Comparison of ENCODE assay signal across 9 cellular contexts in the genomic region with DNA sequence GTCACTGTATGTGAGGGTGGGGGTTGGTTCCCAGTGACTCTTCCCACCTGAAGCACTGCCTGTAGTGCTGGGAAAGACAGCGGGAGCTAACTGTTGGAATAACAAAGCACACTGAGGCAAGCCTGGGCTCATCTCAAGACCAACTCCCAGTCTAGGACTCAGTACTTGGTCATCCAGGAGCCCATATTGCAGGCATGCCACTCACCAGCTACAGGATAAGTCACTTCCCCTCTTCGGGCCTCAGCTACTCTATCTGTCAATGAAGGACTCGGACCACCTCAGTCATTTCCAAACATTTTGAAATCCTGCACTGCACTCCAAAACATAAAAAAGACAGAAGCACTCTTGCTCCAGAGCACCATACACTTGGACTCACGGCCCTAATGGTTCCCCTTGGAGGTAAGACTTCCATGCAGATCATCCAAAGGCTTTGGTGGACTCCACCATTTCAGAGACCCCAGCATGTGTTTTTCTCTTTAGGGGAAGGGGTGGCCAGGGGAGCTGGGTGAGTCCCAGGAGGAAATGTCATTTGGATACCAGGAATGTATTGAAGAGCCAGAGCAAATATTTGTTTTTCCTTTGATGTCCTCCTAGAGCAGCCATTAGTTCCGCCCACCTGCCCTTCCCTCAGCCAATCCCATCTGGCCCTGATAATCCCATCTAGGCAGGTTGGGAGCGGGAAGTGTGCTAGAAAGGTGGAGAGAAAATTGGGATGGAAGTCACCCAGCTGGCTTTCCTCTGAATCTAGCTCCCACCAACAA. TPM values are rescaled to one million over a fixed set of nuclear protein-coding genes. Genes with fewer than 3 reads are reported as not detected.
DNase-seq lines count a peak whose midpoint lies in the region; ATAC-seq and TF ChIP-seq lines count a peak whose summit lies in the region.
"Had no signal": no experiment of that assay in that cellular context is flagged by ENCODE, and none has a peak within 500 bp of the region (broad histone marks: within the 10 kb centered on the region; RNA-seq: fewer than 3 reads in every experiment).

No MANE protein-coding gene starts in this region.

- no TSS peak for BruUV-seq in Caco-2 (replicated peaks; lab: Mats Ljungman, UMichigan)

- H3K27ac Mint-ChIP-seq in Caco-2 (ENCODE audit: unreplicated experiment), result peak overlapping the region; percentile 93

- H3K27me3 ChIP-seq in Caco-2 (replicated peaks; ENCODE audit: control insufficient read depth, insufficient read depth, low read length) (no peaks in the 10 kb centered on the region), brain microvascular endothelial cell (replicated peaks) (no peaks in the 10 kb centered on the region), muscle layer of duodenum (ENCODE audit: low read depth, low read length) (no peaks in the 10 kb centered on the region)

- H3K9me3 ChIP-seq in Caco-2 (no peaks in the 10 kb centered on the region), muscle layer of duodenum (ENCODE audit: control insufficient read depth in 1 of 2, low read length in 2 of 2) (no peaks in the 10 kb centered on the region)

- peak overlapping the region; percentile 26 for H3K4me3 ChIP-seq in Caco-2 (ENCODE audit: low read depth, low read length)
- peak overlapping the region; percentile 0 for H3K4me3 ChIP-seq in brain microvascular endothelial cell (ENCODE audit: low read depth, low read length)
- peak overlapping the region in 1 of 2 donors; percentile 60 for H3K4me3 ChIP-seq in muscle layer of duodenum (ENCODE audit: low read depth in 1 of 2, low read length in 2 of 2)

- intact Hi-C loops in Caco-2 (cut with micrococcal nuclease; ENCODE audit: unreplicated experiment), result loop anchor here (1.0 kb wide), 1 partner anchor 34 kb away; no protein-coding TSS in a partner anchor

- TF ChIP-seq CTCF in Caco-2 (IDR thresholded peaks at IDR 0.05; ENCODE audit: insufficient read depth in 1 of 2, low read depth in 1 of 2, low read length in 1 of 2, severe bottlenecking in 1 of 2, unreplicated experiment in 1 of 2), result no peak
- no peak for TF ChIP-seq CTCF in brain microvascular endothelial cell (IDR thresholded peaks at IDR 0.05; ENCODE audit: low read depth, low read length, missing control alignments)

- H3K4me3 Mint-ChIP-seq in Caco-2 (ENCODE audit: unreplicated experiment), result peak overlapping the region; percentile 96

- H3K9me3 Mint-ChIP-seq in Caco-2 (ENCODE audit: unreplicated experiment), result no peaks in the 10 kb centered on the region

- H3K27ac ChIP-seq in brain microvascular endothelial cell (no peak overlapping the region), muscle layer of duodenum (ENCODE audit: low read length) (peak overlapping the region; percentile 56)

- peaks cover 55% of the 10 kb centered on the region for H3K4me1 ChIP-seq in Caco-2
- H3K4me1 ChIP-seq in muscle layer of duodenum (ENCODE audit: control insufficient read depth in 1 of 2, insufficient read depth in 2 of 2, low read length in 2 of 2), result peaks cover 8 to 32% of the 10 kb centered on the region in 2 donors

- H3K36me3 Mint-ChIP-seq in Caco-2 (ENCODE audit: insufficient read depth, unreplicated experiment), result peaks cover 63% of the 10 kb centered on the region

- no peaks in the 10 kb centered on the region for H3K27me3 Mint-ChIP-seq in Caco-2 (ENCODE audit: insufficient read depth, unreplicated experiment)

- DNase-seq in Caco-2 (peak; percentile 86 to 90), NCI-H2029 (lab: John Stamatoyannopoulos, UW) (peak; percentile 95), brain microvascular endothelial cell (no peak), Ammon's horn (ENCODE audit: low spot score) (no peak)
- no peak for DNase-seq in activated effector memory CD4-positive, alpha-beta T cell treated with Interleukin-2 at 50 U/mL for 16 hours
- DNase-seq in activated CD8-positive, alpha-beta memory T cell treated with anti-CD3 and anti-CD28 coated beads, Interleukin-2, amount 50 U/mL, for 48 hours, result no peak

- H3K4me1 Mint-ChIP-seq in Caco-2 (ENCODE audit: low read depth, unreplicated experiment), result peaks cover 44% of the 10 kb centered on the region

- H3K36me3 ChIP-seq in Caco-2 (ENCODE audit: control insufficient read depth, insufficient read depth, low read length), result no peaks in the 10 kb centered on the region
- no peaks in the 10 kb centered on the region for H3K36me3 ChIP-seq in brain microvascular endothelial cell (replicated peaks)
- no peaks in the 10 kb centered on the region for H3K36me3 ChIP-seq in muscle layer of duodenum (ENCODE audit: control insufficient read depth in 1 of 2, insufficient read depth in 2 of 2, low read length in 2 of 2)

- POLR2A ChIA-PET in Caco-2 (lab: Charles Lee), result interaction anchor here (0.8 to 3.8 kb wide), 4 partner anchors 14 to 45 kb away, joined by 3 to 33 read pairs (median 6); no protein-coding TSS in a partner anchor

- in situ Hi-C loops in brain microvascular endothelial cell (cut with HindIII; ENCODE audit: low pct_ligation_motif_present, low sequenced_read_pairs), result no loop called here

- CTCF ChIA-PET in Caco-2 (lab: Charles Lee), result interaction anchor here (0.7 to 3.3 kb wide), 6 partner anchors 15 to 167 kb away, joined by 4 to 38 read pairs (median 6); no protein-coding TSS in a partner anchor

- ATAC-seq in HG03571 (IDR thresholded peaks at IDR 0.05; ENCODE audit: unreplicated experiment), result no peak

RNA-seq across cellular contexts. Expression of a gene that starts 3.1 kb away (rescaled TPM):
- total RNA-seq in Caco-2 (2022), result 25.7 and 27.0 TPM in 2 replicates

RNA-seq across cellular contexts. Expression of a gene that starts 38.3 kb away (rescaled TPM):
- total RNA-seq in Caco-2 (2022), result not detected in 2 replicates
- total RNA-seq: T-helper 2 cell treated with Interferon-gamma antibody and Interleukin-4, amounts not matched to agents 100 ng/mL and 5 ng/mL, for 36 hours had no signal

Comparison
In these comparisons a context has a peak if more than half of its experiments do, and no peak if none do; other contexts are left out.
1. DNase-seq: peak in Caco-2 (2 of 2) and NCI-H2029 (single experiment); none in brain microvascular endothelial cell (single experiment), activated effector memory CD4-positive, alpha-beta T cell treated with Interleukin-2 at 50 U/mL for 16 hours (single experiment), activated CD8-positive, alpha-beta memory T cell treated with anti-CD3 and anti-CD28 coated beads, Interleukin-2, amount 50 U/mL, for 48 hours (single experiment) and Ammon's horn (single experiment).